1 cellular context compared by ENCODE assay signal in the genomic region with DNA sequence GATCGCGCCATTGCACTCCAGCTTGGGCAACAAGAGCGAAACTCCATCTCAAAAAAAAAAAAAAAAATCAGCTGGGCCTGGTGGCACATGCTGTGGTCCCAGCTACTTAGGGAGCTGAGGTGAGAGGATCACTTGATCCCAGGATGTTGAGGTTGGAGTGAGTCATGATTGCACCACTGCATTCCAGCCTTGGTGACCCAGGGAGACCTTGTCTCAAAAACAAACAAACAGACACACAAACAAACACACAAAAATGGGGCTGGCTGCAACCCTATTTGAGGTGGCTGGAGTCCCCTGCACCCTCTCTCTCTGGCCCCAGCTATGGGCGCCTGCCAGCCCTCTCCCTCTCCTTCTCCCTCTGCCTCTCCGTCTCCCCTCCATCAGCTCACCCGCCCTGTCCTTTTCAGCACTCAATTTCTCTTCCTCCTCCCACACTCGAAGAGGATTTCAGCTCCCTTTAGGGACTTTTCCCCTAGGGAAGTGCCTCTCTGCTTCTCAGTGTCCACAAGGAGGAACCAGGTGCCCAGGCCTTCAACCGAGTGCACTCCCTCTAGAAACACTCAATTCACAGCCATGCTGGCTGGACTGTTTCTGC.
TF ChIP-seq lines count a peak whose summit lies in the region.

No MANE protein-coding gene starts in this region.

TF ChIP-seq in HepG2, 621 proteins besides CTCF, POLR2A, EP300 and RAD21 (continued from another document and continues in another):
- TF ChIP-seq, protein P1, sequence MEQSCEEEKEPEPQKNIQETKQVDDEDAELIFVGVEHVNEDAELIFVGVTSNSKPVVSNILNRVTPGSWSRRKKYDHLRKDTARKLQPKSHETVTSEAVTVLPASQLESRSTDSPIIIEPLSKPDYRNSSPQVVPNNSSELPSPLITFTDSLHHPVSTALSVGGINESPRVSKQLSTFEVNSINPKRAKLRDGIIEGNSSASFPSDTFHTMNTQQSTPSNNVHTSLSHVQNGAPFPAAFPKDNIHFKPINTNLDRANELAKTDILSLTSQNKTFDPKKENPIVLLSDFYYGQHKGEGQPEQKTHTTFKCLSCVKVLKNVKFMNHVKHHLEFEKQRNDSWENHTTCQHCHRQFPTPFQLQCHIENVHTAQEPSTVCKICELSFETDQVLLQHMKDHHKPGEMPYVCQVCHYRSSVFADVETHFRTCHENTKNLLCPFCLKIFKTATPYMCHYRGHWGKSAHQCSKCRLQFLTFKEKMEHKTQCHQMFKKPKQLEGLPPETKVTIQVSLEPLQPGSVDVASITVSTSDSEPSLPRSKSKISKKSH (CRISPR knock-in tag; IDR thresholded peaks at IDR 0.05; ENCODE audit: borderline replicate concordance), result no peak
- no peak for TF ChIP-seq DR1 (CRISPR knock-in tag; IDR thresholded peaks at IDR 0.05)
- TF ChIP-seq, protein P2, sequence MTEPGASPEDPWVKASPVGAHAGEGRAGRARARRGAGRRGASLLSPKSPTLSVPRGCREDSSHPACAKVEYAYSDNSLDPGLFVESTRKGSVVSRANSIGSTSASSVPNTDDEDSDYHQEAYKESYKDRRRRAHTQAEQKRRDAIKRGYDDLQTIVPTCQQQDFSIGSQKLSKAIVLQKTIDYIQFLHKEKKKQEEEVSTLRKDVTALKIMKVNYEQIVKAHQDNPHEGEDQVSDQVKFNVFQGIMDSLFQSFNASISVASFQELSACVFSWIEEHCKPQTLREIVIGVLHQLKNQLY (CRISPR knock-in tag; IDR thresholded peaks at IDR 0.05), result no peak
- TF ChIP-seq, protein P3, sequence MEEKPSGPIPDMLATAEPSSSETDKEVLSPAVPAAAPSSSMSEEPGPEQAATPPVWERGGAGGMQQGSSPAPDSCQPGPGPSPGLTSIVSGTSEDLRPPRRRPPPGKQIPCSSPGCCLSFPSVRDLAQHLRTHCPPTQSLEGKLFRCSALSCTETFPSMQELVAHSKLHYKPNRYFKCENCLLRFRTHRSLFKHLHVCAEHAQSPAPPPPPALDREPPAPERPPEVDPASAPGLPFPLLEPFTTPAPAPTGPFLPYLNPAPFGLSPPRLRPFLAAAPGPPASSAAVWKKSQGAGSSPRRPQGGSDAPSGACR (CRISPR knock-in tag; IDR thresholded peaks at IDR 0.05), result 0 out of 2 replicates have a peak, but pooled peaks have one; percentile 49
- no peak for TF ChIP-seq FOXC1 (CRISPR knock-in tag; IDR thresholded peaks at IDR 0.05; ENCODE audit: borderline replicate concordance)
- no peak for TF ChIP-seq BCL6 (CRISPR knock-in tag; IDR thresholded peaks at IDR 0.05)
- no peak for TF ChIP-seq ZNF788 (CRISPR knock-in tag; IDR thresholded peaks at IDR 0.05; ENCODE audit: borderline replicate concordance)
- no peak for TF ChIP-seq IRX3 (CRISPR knock-in tag; IDR thresholded peaks at IDR 0.05; ENCODE audit: borderline replicate concordance, low read depth)
- 0 out of 2 replicates have a peak, but pooled peaks have one; percentile 41 for TF ChIP-seq ZMYM3 (CRISPR knock-in tag; IDR thresholded peaks at IDR 0.05)
- peak; percentile 49; the same call in 1 of the 2 replicates for TF ChIP-seq ZNF878 (CRISPR knock-in tag; IDR thresholded peaks at IDR 0.05)
- TF ChIP-seq, protein P4, sequence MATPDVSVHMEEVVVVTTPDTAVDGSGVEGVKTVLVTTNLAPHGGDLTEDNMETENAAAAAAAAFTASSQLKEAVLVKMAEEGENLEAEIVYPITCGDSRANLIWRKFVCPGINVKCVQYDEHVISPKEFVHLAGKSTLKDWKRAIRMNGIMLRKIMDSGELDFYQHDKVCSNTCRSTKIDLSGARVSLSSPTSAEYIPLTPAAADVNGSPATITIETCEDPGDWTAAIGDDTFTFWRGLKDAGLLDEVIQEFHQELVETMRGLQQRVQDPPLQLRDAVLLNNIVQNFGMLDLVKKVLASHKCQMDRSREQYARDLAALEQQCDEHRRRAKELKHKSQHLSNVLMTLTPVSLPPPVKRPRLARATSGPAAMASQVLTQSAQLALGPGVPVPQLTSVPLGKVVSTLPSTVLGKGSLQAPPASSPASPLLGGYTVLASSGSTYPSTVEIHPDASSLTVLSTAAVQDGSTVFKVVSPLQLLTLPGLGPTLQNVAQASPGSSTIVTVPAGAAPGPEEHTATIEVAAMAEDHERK (CRISPR knock-in tag; IDR thresholded peaks at IDR 0.05; ENCODE audit: low read depth), result no peak
- TF ChIP-seq NR1H2 (CRISPR knock-in tag; IDR thresholded peaks at IDR 0.05; ENCODE audit: borderline replicate concordance, low read depth), result no peak
- no peak for TF ChIP-seq SALL2 (CRISPR knock-in tag; IDR thresholded peaks at IDR 0.05)
- TF ChIP-seq, protein P5, sequence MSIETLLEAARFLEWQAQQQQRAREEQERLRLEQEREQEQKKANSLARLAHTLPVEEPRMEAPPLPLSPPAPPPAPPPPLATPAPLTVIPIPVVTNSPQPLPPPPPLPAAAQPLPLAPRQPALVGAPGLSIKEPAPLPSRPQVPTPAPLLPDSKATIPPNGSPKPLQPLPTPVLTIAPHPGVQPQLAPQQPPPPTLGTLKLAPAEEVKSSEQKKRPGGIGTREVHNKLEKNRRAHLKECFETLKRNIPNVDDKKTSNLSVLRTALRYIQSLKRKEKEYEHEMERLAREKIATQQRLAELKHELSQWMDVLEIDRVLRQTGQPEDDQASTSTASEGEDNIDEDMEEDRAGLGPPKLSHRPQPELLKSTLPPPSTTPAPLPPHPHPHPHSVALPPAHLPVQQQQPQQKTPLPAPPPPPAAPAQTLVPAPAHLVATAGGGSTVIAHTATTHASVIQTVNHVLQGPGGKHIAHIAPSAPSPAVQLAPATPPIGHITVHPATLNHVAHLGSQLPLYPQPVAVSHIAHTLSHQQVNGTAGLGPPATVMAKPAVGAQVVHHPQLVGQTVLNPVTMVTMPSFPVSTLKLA (IDR thresholded peaks at IDR 0.05), result no peak
- no peak for TF ChIP-seq CHD2 (IDR thresholded peaks at IDR 0.05; ENCODE audit: low read depth, low read length)
- TF ChIP-seq ZNF773 (CRISPR knock-in tag; IDR thresholded peaks at IDR 0.05; ENCODE audit: borderline replicate concordance), result no peak
- TF ChIP-seq ZNF441 (CRISPR knock-in tag; IDR thresholded peaks at IDR 0.05; ENCODE audit: borderline replicate concordance), result no peak
- no peak for TF ChIP-seq ZFP62 (CRISPR knock-in tag; IDR thresholded peaks at IDR 0.05)
- no peak for TF ChIP-seq BRD4 (CRISPR knock-in tag; IDR thresholded peaks at IDR 0.05)
- no peak for TF ChIP-seq ZFP36L2 (CRISPR knock-in tag; IDR thresholded peaks at IDR 0.05)
- TF ChIP-seq, protein P6, sequence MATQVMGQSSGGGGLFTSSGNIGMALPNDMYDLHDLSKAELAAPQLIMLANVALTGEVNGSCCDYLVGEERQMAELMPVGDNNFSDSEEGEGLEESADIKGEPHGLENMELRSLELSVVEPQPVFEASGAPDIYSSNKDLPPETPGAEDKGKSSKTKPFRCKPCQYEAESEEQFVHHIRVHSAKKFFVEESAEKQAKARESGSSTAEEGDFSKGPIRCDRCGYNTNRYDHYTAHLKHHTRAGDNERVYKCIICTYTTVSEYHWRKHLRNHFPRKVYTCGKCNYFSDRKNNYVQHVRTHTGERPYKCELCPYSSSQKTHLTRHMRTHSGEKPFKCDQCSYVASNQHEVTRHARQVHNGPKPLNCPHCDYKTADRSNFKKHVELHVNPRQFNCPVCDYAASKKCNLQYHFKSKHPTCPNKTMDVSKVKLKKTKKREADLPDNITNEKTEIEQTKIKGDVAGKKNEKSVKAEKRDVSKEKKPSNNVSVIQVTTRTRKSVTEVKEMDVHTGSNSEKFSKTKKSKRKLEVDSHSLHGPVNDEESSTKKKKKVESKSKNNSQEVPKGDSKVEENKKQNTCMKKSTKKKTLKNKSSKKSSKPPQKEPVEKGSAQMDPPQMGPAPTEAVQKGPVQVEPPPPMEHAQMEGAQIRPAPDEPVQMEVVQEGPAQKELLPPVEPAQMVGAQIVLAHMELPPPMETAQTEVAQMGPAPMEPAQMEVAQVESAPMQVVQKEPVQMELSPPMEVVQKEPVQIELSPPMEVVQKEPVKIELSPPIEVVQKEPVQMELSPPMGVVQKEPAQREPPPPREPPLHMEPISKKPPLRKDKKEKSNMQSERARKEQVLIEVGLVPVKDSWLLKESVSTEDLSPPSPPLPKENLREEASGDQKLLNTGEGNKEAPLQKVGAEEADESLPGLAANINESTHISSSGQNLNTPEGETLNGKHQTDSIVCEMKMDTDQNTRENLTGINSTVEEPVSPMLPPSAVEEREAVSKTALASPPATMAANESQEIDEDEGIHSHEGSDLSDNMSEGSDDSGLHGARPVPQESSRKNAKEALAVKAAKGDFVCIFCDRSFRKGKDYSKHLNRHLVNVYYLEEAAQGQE (IDR thresholded peaks at IDR 0.05; ENCODE audit: borderline replicate concordance in 1 of 2, low read depth in 1 of 2, low read length in 2 of 2), result no peak
- TF ChIP-seq, protein P7, sequence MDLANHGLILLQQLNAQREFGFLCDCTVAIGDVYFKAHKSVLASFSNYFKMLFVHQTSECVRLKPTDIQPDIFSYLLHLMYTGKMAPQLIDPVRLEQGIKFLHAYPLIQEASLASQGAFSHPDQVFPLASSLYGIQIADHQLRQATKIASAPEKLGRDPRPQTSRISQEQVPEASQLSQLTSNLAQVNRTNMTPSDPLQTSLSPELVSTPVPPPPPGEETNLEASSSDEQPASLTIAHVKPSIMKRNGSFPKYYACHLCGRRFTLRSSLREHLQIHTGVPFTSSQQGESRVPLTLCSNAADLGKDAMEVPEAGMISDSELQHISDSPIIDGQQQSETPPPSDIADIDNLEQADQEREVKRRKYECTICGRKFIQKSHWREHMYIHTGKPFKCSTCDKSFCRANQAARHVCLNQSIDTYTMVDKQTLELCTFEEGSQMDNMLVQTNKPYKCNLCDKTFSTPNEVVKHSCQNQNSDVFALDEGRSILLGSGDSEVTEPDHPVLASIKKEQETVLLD (CRISPR knock-in tag; IDR thresholded peaks at IDR 0.05; ENCODE audit: low read depth), result no peak
- TF ChIP-seq STAT5B (CRISPR knock-in tag; IDR thresholded peaks at IDR 0.05), result no peak
- TF ChIP-seq ZNF879 (CRISPR knock-in tag; IDR thresholded peaks at IDR 0.05), result no peak
- TF ChIP-seq NRL (CRISPR knock-in tag; IDR thresholded peaks at IDR 0.05; ENCODE audit: borderline replicate concordance), result no peak
- no peak for TF ChIP-seq HDAC6 (IDR thresholded peaks at IDR 0.05; ENCODE audit: low read depth, low read length)
- no peak for TF ChIP-seq ZNF619 (CRISPR knock-in tag; IDR thresholded peaks at IDR 0.05)
- TF ChIP-seq, protein P8, sequence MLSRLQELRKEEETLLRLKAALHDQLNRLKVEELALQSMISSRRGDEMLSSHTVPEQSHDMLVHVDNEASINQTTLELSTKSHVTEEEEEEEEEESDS (CRISPR knock-in tag; IDR thresholded peaks at IDR 0.05; ENCODE audit: borderline replicate concordance), result no peak
- no peak for TF ChIP-seq XBP1 (CRISPR knock-in tag; IDR thresholded peaks at IDR 0.05)
- TF ChIP-seq, protein P9, sequence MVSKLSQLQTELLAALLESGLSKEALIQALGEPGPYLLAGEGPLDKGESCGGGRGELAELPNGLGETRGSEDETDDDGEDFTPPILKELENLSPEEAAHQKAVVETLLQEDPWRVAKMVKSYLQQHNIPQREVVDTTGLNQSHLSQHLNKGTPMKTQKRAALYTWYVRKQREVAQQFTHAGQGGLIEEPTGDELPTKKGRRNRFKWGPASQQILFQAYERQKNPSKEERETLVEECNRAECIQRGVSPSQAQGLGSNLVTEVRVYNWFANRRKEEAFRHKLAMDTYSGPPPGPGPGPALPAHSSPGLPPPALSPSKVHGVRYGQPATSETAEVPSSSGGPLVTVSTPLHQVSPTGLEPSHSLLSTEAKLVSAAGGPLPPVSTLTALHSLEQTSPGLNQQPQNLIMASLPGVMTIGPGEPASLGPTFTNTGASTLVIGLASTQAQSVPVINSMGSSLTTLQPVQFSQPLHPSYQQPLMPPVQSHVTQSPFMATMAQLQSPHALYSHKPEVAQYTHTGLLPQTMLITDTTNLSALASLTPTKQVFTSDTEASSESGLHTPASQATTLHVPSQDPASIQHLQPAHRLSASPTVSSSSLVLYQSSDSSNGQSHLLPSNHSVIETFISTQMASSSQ (IDR thresholded peaks at IDR 0.05; ENCODE audit: low read depth), result no peak
- TF ChIP-seq, protein P9 (CRISPR knock-in tag; IDR thresholded peaks at IDR 0.05; ENCODE audit: borderline replicate concordance), result no peak
- TF ChIP-seq, protein P10, sequence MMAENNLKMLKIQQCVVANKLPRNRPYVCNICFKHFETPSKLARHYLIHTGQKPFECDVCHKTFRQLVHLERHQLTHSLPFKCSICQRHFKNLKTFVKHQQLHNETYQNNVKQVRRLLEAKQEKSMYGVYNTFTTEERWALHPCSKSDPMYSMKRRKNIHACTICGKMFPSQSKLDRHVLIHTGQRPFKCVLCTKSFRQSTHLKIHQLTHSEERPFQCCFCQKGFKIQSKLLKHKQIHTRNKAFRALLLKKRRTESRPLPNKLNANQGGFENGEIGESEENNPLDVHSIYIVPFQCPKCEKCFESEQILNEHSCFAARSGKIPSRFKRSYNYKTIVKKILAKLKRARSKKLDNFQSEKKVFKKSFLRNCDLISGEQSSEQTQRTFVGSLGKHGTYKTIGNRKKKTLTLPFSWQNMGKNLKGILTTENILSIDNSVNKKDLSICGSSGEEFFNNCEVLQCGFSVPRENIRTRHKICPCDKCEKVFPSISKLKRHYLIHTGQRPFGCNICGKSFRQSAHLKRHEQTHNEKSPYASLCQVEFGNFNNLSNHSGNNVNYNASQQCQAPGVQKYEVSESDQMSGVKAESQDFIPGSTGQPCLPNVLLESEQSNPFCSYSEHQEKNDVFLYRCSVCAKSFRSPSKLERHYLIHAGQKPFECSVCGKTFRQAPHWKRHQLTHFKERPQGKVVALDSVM (CRISPR knock-in tag; IDR thresholded peaks at IDR 0.05), result no peak
- no peak for TF ChIP-seq ZNF296 (CRISPR knock-in tag; conservative IDR thresholded peaks at IDR 0.05)
- no peak for TF ChIP-seq ZNF496 (CRISPR knock-in tag; IDR thresholded peaks at IDR 0.05; ENCODE audit: insufficient replicate concordance)
- TF ChIP-seq RBFOX2 (IDR thresholded peaks at IDR 0.05; ENCODE audit: low read depth, low read length), result no peak
